In genomic region chr9:137423810-137424291, GRCh38 we compare ENCODE assay signal across 8 cellular contexts. TPM values are rescaled to one million over a fixed set of nuclear protein-coding genes. Genes with fewer than 3 reads are reported as not detected.
DNase-seq lines count a peak whose midpoint lies in the region; ATAC-seq and TF ChIP-seq lines count a peak whose summit lies in the region.

No MANE protein-coding gene starts in this region.

- H3K4me1 Mint-ChIP-seq in activated CD4-positive, alpha-beta T cell treated with anti-CD3 and anti-CD28 coated beads, Interleukin-2, amount 10 ng/mL, durations not matched to agents 24 days and 14 days, result peaks cover 5% of the 10 kb centered on the region
- peaks cover 12% of the 10 kb centered on the region for H3K4me1 Mint-ChIP-seq in activated CD4-positive, alpha-beta T cell treated with anti-CD3 and anti-CD28 coated beads, Interleukin-2, amount 10 ng/mL, durations not matched to agents 7 days and 5 days

- H4K20me1 ChIP-seq in OCI-LY1 (ENCODE audit: insufficient read depth, low read length) (no peaks in the 10 kb centered on the region), osteoblast (ENCODE audit: insufficient read depth, low read length) (no peaks in the 10 kb centered on the region)

- no peak for TF ChIP-seq POLR2A in esophagus muscularis mucosa (IDR thresholded peaks at IDR 0.05; ENCODE audit: low read depth)

- H3K9ac ChIP-seq in OCI-LY1 (ENCODE audit: low read length), result peak overlapping the region; percentile 26; the same call in 1 of the 2 replicates

- H3K9me3 ChIP-seq in OCI-LY1 (ENCODE audit: low read length) (no peaks in the 10 kb centered on the region), esophagus muscularis mucosa (no peaks in the 10 kb centered on the region), osteoblast (ENCODE audit: low read depth, low read length) (no peaks in the 10 kb centered on the region)

- H3K9me2 ChIP-seq in OCI-LY1 (ENCODE audit: low read depth, low read length), result no peaks in the 10 kb centered on the region

- intact Hi-C loops in activated CD4-positive, alpha-beta T cell treated with anti-CD3 and anti-CD28 coated beads, Interleukin-2, amount 10 ng/mL, durations not matched to agents 24 days and 14 days (cut with micrococcal nuclease), result loop anchor here (2.0 to 5.0 kb wide), 3 partner anchors 21 to 122 kb away; partner anchors contain the start of gene NRARP
- intact Hi-C loops in esophagus muscularis mucosa (cut with DNase I), result loop anchor here (10.0 kb wide), 1 partner anchor 101 kb away; no protein-coding TSS in a partner anchor

- CTCF ChIA-PET in activated CD4-positive, alpha-beta T cell treated with anti-CD3 and anti-CD28 coated beads, Interleukin-2, amount 10 ng/mL, durations not matched to agents 7 days and 5 days (lab: Charles Lee), result interaction anchor here (0.9 to 2.4 kb wide), 8 partner anchors 10 to 267 kb away, joined by 3 to 13 read pairs (median 4); partner anchors contain the start of gene NSMF

- H3K27me3 Mint-ChIP-seq in activated CD4-positive, alpha-beta T cell treated with anti-CD3 and anti-CD28 coated beads, Interleukin-2, amount 10 ng/mL, durations not matched to agents 24 days and 14 days, result peaks cover 9% of the 10 kb centered on the region
- H3K27me3 Mint-ChIP-seq in activated CD4-positive, alpha-beta T cell treated with anti-CD3 and anti-CD28 coated beads, Interleukin-2, amount 10 ng/mL, durations not matched to agents 7 days and 5 days, result peaks cover 11% of the 10 kb centered on the region

- H3K4me3 Mint-ChIP-seq in activated CD4-positive, alpha-beta T cell treated with anti-CD3 and anti-CD28 coated beads, Interleukin-2, amount 10 ng/mL, durations not matched to agents 24 days and 14 days, result peak overlapping the region; percentile 59
- no peak overlapping the region for H3K4me3 Mint-ChIP-seq in activated CD4-positive, alpha-beta T cell treated with anti-CD3 and anti-CD28 coated beads, Interleukin-2, amount 10 ng/mL, durations not matched to agents 7 days and 5 days

- no peaks in the 10 kb centered on the region for H3K36me3 ChIP-seq in OCI-LY1 (ENCODE audit: insufficient read depth, low read length)
- H3K36me3 ChIP-seq in esophagus muscularis mucosa, result no peaks in the 10 kb centered on the region
- H3K36me3 ChIP-seq in osteoblast (ENCODE audit: insufficient read depth, low read length), result no peaks in the 10 kb centered on the region

- no peaks in the 10 kb centered on the region for H3F3A ChIP-seq in OCI-LY1 (ENCODE audit: insufficient read depth, low read length)

- no peaks in the 10 kb centered on the region for H3K36me3 Mint-ChIP-seq in activated CD4-positive, alpha-beta T cell treated with anti-CD3 and anti-CD28 coated beads, Interleukin-2, amount 10 ng/mL, durations not matched to agents 24 days and 14 days (ENCODE audit: low read depth)
- H3K36me3 Mint-ChIP-seq in activated CD4-positive, alpha-beta T cell treated with anti-CD3 and anti-CD28 coated beads, Interleukin-2, amount 10 ng/mL, durations not matched to agents 7 days and 5 days (ENCODE audit: low read depth), result no peaks in the 10 kb centered on the region

- TF ChIP-seq CTCF in OCI-LY1 (IDR thresholded peaks at IDR 0.05; ENCODE audit: low read length) (no peak), esophagus muscularis mucosa (IDR thresholded peaks at IDR 0.05) (no peak), osteoblast (IDR thresholded peaks at IDR 0.05; ENCODE audit: extremely low read depth, low read depth, low read length) (no peak)

- no peaks in the 10 kb centered on the region for H3K79me2 ChIP-seq in OCI-LY1 (ENCODE audit: insufficient read depth, low read length)
- peaks cover 20% of the 10 kb centered on the region for H3K79me2 ChIP-seq in osteoblast (ENCODE audit: insufficient read depth, low read length)

- no peak overlapping the region for H2AFZ ChIP-seq in OCI-LY1 (ENCODE audit: low read length)
- H2AFZ ChIP-seq in osteoblast (ENCODE audit: low read length), result peak overlapping the region; percentile 74

- H3K27ac Mint-ChIP-seq in activated CD4-positive, alpha-beta T cell treated with anti-CD3 and anti-CD28 coated beads, Interleukin-2, amount 10 ng/mL, durations not matched to agents 24 days and 14 days, result peak overlapping the region; percentile 25
- H3K27ac Mint-ChIP-seq in activated CD4-positive, alpha-beta T cell treated with anti-CD3 and anti-CD28 coated beads, Interleukin-2, amount 10 ng/mL, durations not matched to agents 7 days and 5 days, result no peak overlapping the region

- ATAC-seq in GM18519 (IDR thresholded peaks at IDR 0.05; ENCODE audit: low FRiP score, unreplicated experiment), result no peak

- H3K27ac ChIP-seq in OCI-LY1 (ENCODE audit: low read depth, low read length, poor library complexity, severe bottlenecking), result no peak overlapping the region
- peak overlapping the region; percentile 69 to 80 (median 78) for H3K27ac ChIP-seq in esophagus muscularis mucosa (replicated peaks in 1 of 4)
- H3K27ac ChIP-seq in osteoblast (ENCODE audit: low read depth, low read length), result no peak overlapping the region

- H3K4me1 ChIP-seq in OCI-LY1 (ENCODE audit: insufficient read depth, low read length, severe bottlenecking), result peaks cover 20% of the 10 kb centered on the region
- peaks cover 20 to 36% (median 29%) of the 10 kb centered on the region in 4 donors for H3K4me1 ChIP-seq in esophagus muscularis mucosa
- peaks cover 12% of the 10 kb centered on the region for H3K4me1 ChIP-seq in osteoblast (ENCODE audit: insufficient read depth, low read length)

- TF ChIP-seq EP300 in esophagus muscularis mucosa (IDR thresholded peaks at IDR 0.05), result no peak

- 39% methylated on average over 7 of the region's 39 CpGs for WGBS in esophagus muscularis mucosa

- H3K9me3 Mint-ChIP-seq in activated CD4-positive, alpha-beta T cell treated with anti-CD3 and anti-CD28 coated beads, Interleukin-2, amount 10 ng/mL, durations not matched to agents 24 days and 14 days, result no peaks in the 10 kb centered on the region
- no peaks in the 10 kb centered on the region for H3K9me3 Mint-ChIP-seq in activated CD4-positive, alpha-beta T cell treated with anti-CD3 and anti-CD28 coated beads, Interleukin-2, amount 10 ng/mL, durations not matched to agents 7 days and 5 days

- peaks cover 5% of the 10 kb centered on the region; the same call in 1 of the 2 replicates for H3K27me3 ChIP-seq in OCI-LY1 (ENCODE audit: insufficient read depth, low read length)
- H3K27me3 ChIP-seq in esophagus muscularis mucosa, result no peaks in the 10 kb centered on the region
- H3K27me3 ChIP-seq in osteoblast (ENCODE audit: insufficient read depth, low read length), result no peaks in the 10 kb centered on the region

- H3K4me3 ChIP-seq in OCI-LY1 (ENCODE audit: low read depth, low read length, poor library complexity, severe bottlenecking) (peak overlapping the region; percentile 49), esophagus muscularis mucosa (peak overlapping the region; percentile 79 to 100 (median 96)), osteoblast (ENCODE audit: insufficient read depth, low read length) (peak overlapping the region; percentile 87)

- H3K4me2 ChIP-seq in OCI-LY1 (ENCODE audit: low read length) (peak overlapping the region; percentile 59), osteoblast (ENCODE audit: insufficient read depth, low read length) (peak overlapping the region; percentile 69)

- DNase-seq in activated CD4-positive, alpha-beta T cell treated with anti-CD3 and anti-CD28 coated beads, Interleukin-2, amount 10 ng/mL, durations not matched to agents 24 days and 14 days, result no peak
- no peak for DNase-seq in activated CD4-positive, alpha-beta T cell treated with anti-CD3 and anti-CD28 coated beads, Interleukin-2, amount 10 ng/mL, durations not matched to agents 7 days and 5 days
- no peak for DNase-seq in esophagus muscularis mucosa (ENCODE audit: extremely low spot score)
- DNase-seq in osteoblast (ENCODE audit: insufficient read length, low spot score, missing footprints), result peak; percentile 91
- no peak for DNase-seq in midbrain (lab: John Stamatoyannopoulos, UW)
- no peak for DNase-seq in HUDEP-2 (lab: John Stamatoyannopoulos, UW; ENCODE audit: unreplicated experiment in 76 of 76)

- POLR2A ChIA-PET in activated CD4-positive, alpha-beta T cell treated with anti-CD3 and anti-CD28 coated beads, Interleukin-2, amount 10 ng/mL, durations not matched to agents 7 days and 5 days (lab: Charles Lee), result no interaction called here

RNA-seq across cellular contexts. Expression of gene NOXA1, which starts 0.7 kb away (rescaled TPM):
- total RNA-seq in activated CD4-positive, alpha-beta T cell treated with anti-CD3 and anti-CD28 coated beads, Interleukin-2, amount 10 ng/mL, durations not matched to agents 24 days and 14 days, result 0.30 and 0.36 TPM in 2 replicates
- 1 to 10 TPM in 1 of 2 experiments, under 1 TPM in 1; 0.46 to 1.1 TPM for total RNA-seq in activated CD4-positive, alpha-beta T cell treated with anti-CD3 and anti-CD28 coated beads, Interleukin-2, amount 10 ng/mL, durations not matched to agents 7 days and 5 days
- total RNA-seq in esophagus muscularis mucosa, result 1 to 10 TPM; 2.1 to 4.0 (median 3.0) TPM
- total RNA-seq in osteoblast, result 0.36 and 0.88 TPM in 2 replicates

RNA-seq across cellular contexts. Expression of gene EXD3, which starts 0.9 kb away (rescaled TPM):
- 4.4 and 5.2 TPM in 2 replicates for total RNA-seq in activated CD4-positive, alpha-beta T cell treated with anti-CD3 and anti-CD28 coated beads, Interleukin-2, amount 10 ng/mL, durations not matched to agents 24 days and 14 days
- total RNA-seq in activated CD4-positive, alpha-beta T cell treated with anti-CD3 and anti-CD28 coated beads, Interleukin-2, amount 10 ng/mL, durations not matched to agents 7 days and 5 days, result 10 to 100 TPM; 10.3 to 13.2 TPM
- total RNA-seq in esophagus muscularis mucosa (10 to 100 TPM in 3 of 4 donors, 1 to 10 TPM in 1; 8.3 to 22.3 (median 14.2) TPM), osteoblast (7.6 and 10.0 TPM in 2 replicates)

RNA-seq across cellular contexts. Expression of gene ENTPD8, which starts 17.3 kb away (rescaled TPM):
- not detected in 2 replicates for total RNA-seq in activated CD4-positive, alpha-beta T cell treated with anti-CD3 and anti-CD28 coated beads, Interleukin-2, amount 10 ng/mL, durations not matched to agents 24 days and 14 days
- not detected for total RNA-seq in activated CD4-positive, alpha-beta T cell treated with anti-CD3 and anti-CD28 coated beads, Interleukin-2, amount 10 ng/mL, durations not matched to agents 7 days and 5 days
- total RNA-seq in esophagus muscularis mucosa, result not detected
- total RNA-seq in osteoblast, result not detected in 2 replicates

RNA-seq across cellular contexts. Expression of gene NSMF, which starts 35.3 kb away (rescaled TPM):
- 68.6 and 69.6 TPM in 2 replicates for total RNA-seq in activated CD4-positive, alpha-beta T cell treated with anti-CD3 and anti-CD28 coated beads, Interleukin-2, amount 10 ng/mL, durations not matched to agents 24 days and 14 days
- 10 to 100 TPM; 57.6 to 60.3 TPM for total RNA-seq in activated CD4-positive, alpha-beta T cell treated with anti-CD3 and anti-CD28 coated beads, Interleukin-2, amount 10 ng/mL, durations not matched to agents 7 days and 5 days
- total RNA-seq in esophagus muscularis mucosa (10 to 100 TPM; 41.9 to 71.0 (median 58.9) TPM), osteoblast (19.2 and 22.4 TPM in 2 replicates)

Comparison
In these comparisons a context has a peak if more than half of its experiments do, and no peak if none do; other contexts are left out.
1. H3K27ac ChIP-seq: peak in esophagus muscularis mucosa (4 of 4); none in OCI-LY1 (single experiment) and osteoblast (single experiment).
2. Peak in every context shown above with its lines, with median percentiles within 50 percentile points of each other: H3K4me3 ChIP-seq.